Comparison of ENCODE assay signal across 23 cellular contexts in the genomic region with DNA sequence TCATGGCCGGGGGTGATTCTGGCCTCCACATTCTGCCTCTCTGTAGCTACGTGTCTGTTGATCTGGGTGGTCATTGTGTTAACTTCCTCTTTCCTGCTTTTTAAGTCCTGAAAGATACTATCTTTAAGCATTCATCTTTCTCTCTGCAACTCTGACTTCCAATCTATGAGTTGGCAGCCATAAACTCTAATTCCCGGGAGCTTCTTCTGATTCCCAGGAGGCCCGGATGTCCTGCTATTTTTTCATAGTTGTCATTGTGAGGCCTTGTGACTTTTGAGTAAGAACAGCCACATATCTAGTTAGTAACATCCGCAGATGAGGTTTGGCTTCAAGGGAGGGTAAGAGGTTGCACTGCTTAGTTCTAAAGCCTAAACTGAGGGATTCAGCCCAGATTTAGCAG.
DNase-seq lines count a peak whose midpoint lies in the region; ATAC-seq and TF ChIP-seq lines count a peak whose summit lies in the region.
"Had no signal": no experiment of that assay in that cellular context is flagged by ENCODE, and none has a peak within 500 bp of the region (broad histone marks: within the 10 kb centered on the region; RNA-seq: fewer than 3 reads in every experiment).

No MANE protein-coding gene starts in this region.

- H2AFZ ChIP-seq in smooth muscle cell (ENCODE audit: low read depth): peak overlapping the region; percentile 34

- H3K4me3 ChIP-seq in NB4 (ENCODE audit: low read depth, low read length): no peak overlapping the region
- no peak overlapping the region for H3K4me3 ChIP-seq in smooth muscle cell
- H3K4me3 ChIP-seq: esophagus squamous epithelium, lung, tibial artery had no signal

- no peak for TF ChIP-seq POLR2A in NB4 (IDR thresholded peaks at IDR 0.05; ENCODE audit: extremely low read depth, insufficient read length)

- no peaks in the 10 kb centered on the region for H3K9me3 ChIP-seq in smooth muscle cell (replicated peaks; ENCODE audit: low read depth)
- H3K9me3 ChIP-seq: esophagus squamous epithelium, tibial artery had no signal

- no peaks in the 10 kb centered on the region for H4K20me1 ChIP-seq in smooth muscle cell (ENCODE audit: low read depth)

- no peaks in the 10 kb centered on the region for H3K79me2 ChIP-seq in smooth muscle cell (ENCODE audit: low read depth)

- peak; percentile 58 for ATAC-seq in left lobe of liver
- ATAC-seq: naive thymus-derived CD8-positive, alpha-beta T cell; stimulated activated naive CD8-positive, alpha-beta T cell treated with anti-CD3 and anti-CD28 coated beads, Interleukin-15, Interleukin-2, amounts not matched to agents 100 U/mL and 50 U/mL, for 24 hours had no signal

- peak overlapping the region; percentile 19 for H3K4me2 ChIP-seq in smooth muscle cell

- peak overlapping the region; percentile 31 for H3K27ac ChIP-seq in smooth muscle cell (ENCODE audit: low read depth)
- H3K27ac ChIP-seq: esophagus squamous epithelium, RWPE1, tibial artery, VCaP had no signal

- peaks cover 10% of the 10 kb centered on the region for H3F3A ChIP-seq in smooth muscle cell (ENCODE audit: low read depth)

- no peak overlapping the region for H3K9ac ChIP-seq in smooth muscle cell (ENCODE audit: low read depth)

- no peak for TF ChIP-seq CTCF in NB4 (IDR thresholded peaks at IDR 0.05; ENCODE audit: low read depth, low read length)
- no peak for TF ChIP-seq CTCF in smooth muscle cell (IDR thresholded peaks at IDR 0.05; ENCODE audit: borderline replicate concordance, insufficient read depth, poor library complexity, severe bottlenecking)

- 8% methylated on average over 5 of the region's 5 CpGs for WGBS in smooth muscle cell (ENCODE audit: low lambda C conversion rate)

- no peaks in the 10 kb centered on the region for H3K4me1 ChIP-seq in smooth muscle cell (ENCODE audit: low read depth)
- H3K4me1 ChIP-seq: tibial artery had no signal

- DNase-seq in NB4 (ENCODE audit: low read depth) (peak; percentile 31), amniotic epithelial cell (ENCODE audit: low read depth) (peak; percentile 14), left lobe of liver (ENCODE audit: low spot score) (no peak), smooth muscle cell (lab: John Stamatoyannopoulos, UW; ENCODE audit: unreplicated experiment) (no peak), occipital lobe (lab: John Stamatoyannopoulos, UW) (no peak), NCI-H82 (lab: John Stamatoyannopoulos, UW) (no peak)
- DNase-seq in activated T-cell treated with anti-CD3 and anti-CD28 coated beads, Interleukin-2, amount 50 U/mL, for 48 hours: no peak
- DNase-seq: activated CD4-positive, alpha-beta T cell treated with anti-CD3 and anti-CD28 coated beads, Interleukin-2, amount 50 U/mL, for 1 hour; activated naive CD8-positive, alpha-beta T cell treated with anti-CD3 and anti-CD28 coated beads, Interleukin-2, amount 10 ng/mL, durations not matched to agents 7 days and 5 days; DND-41; effector memory CD4-positive, alpha-beta T cell; esophagus squamous epithelium; HCEC 1CT; Kasumi-1; naive thymus-derived CD8-positive, alpha-beta T cell; NCI-H1417; NCI-H524; stimulated activated naive CD8-positive, alpha-beta T cell treated with anti-CD3 and anti-CD28 coated beads, Interleukin-15, Interleukin-2, amounts not matched to agents 100 U/mL and 50 U/mL, for 24 hours; SW 1271; tibial artery had no signal

- no peaks in the 10 kb centered on the region for H3K36me3 ChIP-seq in smooth muscle cell (ENCODE audit: low read depth)
- H3K36me3 ChIP-seq: esophagus squamous epithelium, tibial artery had no signal

- no peaks in the 10 kb centered on the region for H3K27me3 ChIP-seq in smooth muscle cell (ENCODE audit: low read depth)
- H3K27me3 ChIP-seq: esophagus squamous epithelium, tibial artery had no signal

Comparison
In these comparisons a context has a peak if more than half of its experiments do, and no peak if none do; other contexts are left out.
1. DNase-seq: peak in NB4 (single experiment) and amniotic epithelial cell (single experiment); none in left lobe of liver (single experiment), smooth muscle cell (single experiment), activated T-cell treated with anti-CD3 and anti-CD28 coated beads, Interleukin-2, amount 50 U/mL, for 48 hours (0 of 2), occipital lobe (single experiment) and NCI-H82 (single experiment).